ENCODE assay signal across 1 cellular context in the genomic region with DNA sequence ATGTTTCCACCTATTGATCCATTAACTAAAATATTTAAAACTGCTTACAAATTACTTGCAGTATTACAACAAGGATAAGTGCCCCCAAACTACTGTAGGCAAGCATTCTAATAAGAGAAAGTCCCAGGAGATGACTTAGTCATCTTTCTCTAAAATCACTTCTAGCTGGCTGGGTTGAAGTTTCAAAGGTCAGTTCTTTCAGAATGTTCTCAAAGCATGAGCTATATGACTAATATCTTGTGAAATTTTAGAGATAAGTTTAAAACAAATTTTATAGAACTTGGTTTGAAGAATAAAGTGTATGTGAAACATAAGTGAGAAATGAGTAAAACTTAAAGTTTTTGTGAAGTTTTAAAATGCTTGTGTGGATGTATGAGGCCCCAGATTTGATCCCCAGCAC.
TF ChIP-seq lines count a peak whose summit lies in the region.

No MANE protein-coding gene starts in this region.

TF ChIP-seq in SK-N-SH, 30 proteins besides CTCF, POLR2A, EP300 and RAD21 (continued from another document):
- TF ChIP-seq, protein P1, sequence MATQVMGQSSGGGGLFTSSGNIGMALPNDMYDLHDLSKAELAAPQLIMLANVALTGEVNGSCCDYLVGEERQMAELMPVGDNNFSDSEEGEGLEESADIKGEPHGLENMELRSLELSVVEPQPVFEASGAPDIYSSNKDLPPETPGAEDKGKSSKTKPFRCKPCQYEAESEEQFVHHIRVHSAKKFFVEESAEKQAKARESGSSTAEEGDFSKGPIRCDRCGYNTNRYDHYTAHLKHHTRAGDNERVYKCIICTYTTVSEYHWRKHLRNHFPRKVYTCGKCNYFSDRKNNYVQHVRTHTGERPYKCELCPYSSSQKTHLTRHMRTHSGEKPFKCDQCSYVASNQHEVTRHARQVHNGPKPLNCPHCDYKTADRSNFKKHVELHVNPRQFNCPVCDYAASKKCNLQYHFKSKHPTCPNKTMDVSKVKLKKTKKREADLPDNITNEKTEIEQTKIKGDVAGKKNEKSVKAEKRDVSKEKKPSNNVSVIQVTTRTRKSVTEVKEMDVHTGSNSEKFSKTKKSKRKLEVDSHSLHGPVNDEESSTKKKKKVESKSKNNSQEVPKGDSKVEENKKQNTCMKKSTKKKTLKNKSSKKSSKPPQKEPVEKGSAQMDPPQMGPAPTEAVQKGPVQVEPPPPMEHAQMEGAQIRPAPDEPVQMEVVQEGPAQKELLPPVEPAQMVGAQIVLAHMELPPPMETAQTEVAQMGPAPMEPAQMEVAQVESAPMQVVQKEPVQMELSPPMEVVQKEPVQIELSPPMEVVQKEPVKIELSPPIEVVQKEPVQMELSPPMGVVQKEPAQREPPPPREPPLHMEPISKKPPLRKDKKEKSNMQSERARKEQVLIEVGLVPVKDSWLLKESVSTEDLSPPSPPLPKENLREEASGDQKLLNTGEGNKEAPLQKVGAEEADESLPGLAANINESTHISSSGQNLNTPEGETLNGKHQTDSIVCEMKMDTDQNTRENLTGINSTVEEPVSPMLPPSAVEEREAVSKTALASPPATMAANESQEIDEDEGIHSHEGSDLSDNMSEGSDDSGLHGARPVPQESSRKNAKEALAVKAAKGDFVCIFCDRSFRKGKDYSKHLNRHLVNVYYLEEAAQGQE (IDR thresholded peaks at IDR 0.05; ENCODE audit: low read depth, low read length) = no peak
- TF ChIP-seq, protein P2, sequence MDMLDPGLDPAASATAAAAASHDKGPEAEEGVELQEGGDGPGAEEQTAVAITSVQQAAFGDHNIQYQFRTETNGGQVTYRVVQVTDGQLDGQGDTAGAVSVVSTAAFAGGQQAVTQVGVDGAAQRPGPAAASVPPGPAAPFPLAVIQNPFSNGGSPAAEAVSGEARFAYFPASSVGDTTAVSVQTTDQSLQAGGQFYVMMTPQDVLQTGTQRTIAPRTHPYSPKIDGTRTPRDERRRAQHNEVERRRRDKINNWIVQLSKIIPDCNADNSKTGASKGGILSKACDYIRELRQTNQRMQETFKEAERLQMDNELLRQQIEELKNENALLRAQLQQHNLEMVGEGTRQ (IDR thresholded peaks at IDR 0.05; ENCODE audit: borderline replicate concordance, low read depth, low read length) = no peak
- no peak for TF ChIP-seq MXI1 (IDR thresholded peaks at IDR 0.05; ENCODE audit: low read depth, low read length)
- TF ChIP-seq FOXJ3 (CRISPR knock-in tag; IDR thresholded peaks at IDR 0.05) = no peak
- no peak for TF ChIP-seq CHD2 (IDR thresholded peaks at IDR 0.05; ENCODE audit: low read length, partially characterized antibody)
- TF ChIP-seq RXRA (IDR thresholded peaks at IDR 0.05; ENCODE audit: borderline replicate concordance, low read depth) = no peak
- no peak for TF ChIP-seq RCOR1 (IDR thresholded peaks at IDR 0.05; ENCODE audit: low read length)
- TF ChIP-seq POLR2AphosphoS5 (IDR thresholded peaks at IDR 0.05; ENCODE audit: low read depth, low read length) = no peak
